Comparison of ENCODE assay signal across 14 cellular contexts in genomic region chr13:103539265-103539664, GRCh38.
A peak's percentile ranks its signal among the peaks of the same experiment; 100 is the strongest.
DNase-seq lines count a peak whose midpoint lies in the region; TF ChIP-seq lines count a peak whose summit lies in the region.
"Had no signal": no experiment of that assay in that cellular context is flagged by ENCODE, and none has a peak within 500 bp of the region (broad histone marks: within the 10 kb centered on the region; RNA-seq: fewer than 3 reads in every experiment).

No MANE protein-coding gene starts in this region.

- H3K9me3 ChIP-seq in OCI-LY3 (ENCODE audit: insufficient read depth, low read length) (no peaks in the 10 kb centered on the region; the same call in 1 of the 2 replicates), osteoblast (ENCODE audit: low read depth, low read length) (peaks cover 2% of the 10 kb centered on the region)
- H3K9me3 ChIP-seq: right lobe of liver had no signal

- H2AFZ ChIP-seq in OCI-LY3 (ENCODE audit: low read depth, low read length) (peak overlapping the region; percentile 42; the same call in 1 of the 2 replicates), osteoblast (ENCODE audit: low read length) (no peak overlapping the region)

- H4K20me1 ChIP-seq in OCI-LY3 (ENCODE audit: insufficient read depth, low read length) (no peaks in the 10 kb centered on the region), osteoblast (ENCODE audit: insufficient read depth, low read length) (no peaks in the 10 kb centered on the region)
- H4K20me1 ChIP-seq: BLaER1 had no signal

- H3K4me3 ChIP-seq in OCI-LY3 (ENCODE audit: low read length) (no peak overlapping the region), mesendoderm (ENCODE audit: low read length) (no peak overlapping the region), osteoblast (ENCODE audit: insufficient read depth, low read length) (no peak overlapping the region)
- H3K4me3 ChIP-seq: BLaER1, right lobe of liver, tibial nerve had no signal

- no peak overlapping the region for H3K18ac ChIP-seq in mesendoderm (ENCODE audit: low read length)

- H2BK15ac ChIP-seq in mesendoderm (replicated peaks; ENCODE audit: low read depth), result no peak overlapping the region

- H3K27me3 ChIP-seq in OCI-LY3 (ENCODE audit: low read depth, low read length) (no peaks in the 10 kb centered on the region), mesendoderm (ENCODE audit: insufficient read depth, low read length, poor library complexity) (no peaks in the 10 kb centered on the region), osteoblast (ENCODE audit: insufficient read depth, low read length) (no peaks in the 10 kb centered on the region)
- H3K27me3 ChIP-seq: BLaER1, right lobe of liver, tibial nerve had no signal

- H2BK120ac ChIP-seq in mesendoderm (ENCODE audit: low read depth, low read length), result no peak overlapping the region

- H2AK5ac ChIP-seq in mesendoderm (ENCODE audit: low read length), result no peak overlapping the region

- peak; percentile 86 for DNase-seq in G401 (ENCODE audit: low spot score)
- DNase-seq in NCI-H146 (lab: John Stamatoyannopoulos, UW), result peak; percentile 99
- peak; percentile 84 for DNase-seq in mesendoderm
- DNase-seq in activated naive CD4-positive, alpha-beta T cell treated with anti-CD3 and anti-CD28 coated beads for 36 hours, result no peak
- DNase-seq in activated CD4-positive, alpha-beta T cell treated with anti-CD3 and anti-CD28 coated beads, Interleukin-2, amount 50 U/mL, for 48 hours, result no peak
- DNase-seq in osteoblast (ENCODE audit: insufficient read length, low spot score, missing footprints), result no peak
- no peak for DNase-seq in NOMO-1 (lab: John Stamatoyannopoulos, UW; ENCODE audit: unreplicated experiment in 2 of 2)
- DNase-seq: activated naive CD8-positive, alpha-beta T cell treated with anti-CD3 and anti-CD28 coated beads, Interleukin-2, amount 50 U/mL, for 24 hours; mammary epithelial cell; MV-4-11 had no signal

- H3K27me3 Mint-ChIP-seq in activated naive CD4-positive, alpha-beta T cell treated with anti-CD3 and anti-CD28 coated beads for 36 hours (ENCODE audit: low read depth), result no peaks in the 10 kb centered on the region
- H3K27me3 Mint-ChIP-seq: activated naive CD8-positive, alpha-beta T cell treated with anti-CD3 and anti-CD28 coated beads, Interleukin-2, amount 50 U/mL, for 24 hours had no signal

- no CpG with 5 or more reads among the region's 3 CpGs for WGBS in mesendoderm (ENCODE audit: extremely low coverage, insufficient coverage, low lambda C conversion rate)

- peak overlapping the region; percentile 2; the same call in 1 of the 2 replicates for H3K4me2 ChIP-seq in OCI-LY3 (ENCODE audit: low read length)
- no peak overlapping the region for H3K4me2 ChIP-seq in mesendoderm (ENCODE audit: low read length)
- H3K4me2 ChIP-seq in osteoblast (ENCODE audit: insufficient read depth, low read length), result no peak overlapping the region
- H3K4me2 ChIP-seq: BLaER1 had no signal

- no peaks in the 10 kb centered on the region for H3K4me1 Mint-ChIP-seq in activated naive CD4-positive, alpha-beta T cell treated with anti-CD3 and anti-CD28 coated beads for 36 hours (ENCODE audit: low read depth)
- H3K4me1 Mint-ChIP-seq: activated naive CD8-positive, alpha-beta T cell treated with anti-CD3 and anti-CD28 coated beads, Interleukin-2, amount 50 U/mL, for 24 hours had no signal

- no peak overlapping the region for H3K23ac ChIP-seq in mesendoderm (ENCODE audit: low read length)

- H4K5ac ChIP-seq in mesendoderm (ENCODE audit: low read length), result no peak overlapping the region

- CTCF ChIA-PET in activated naive CD4-positive, alpha-beta T cell treated with anti-CD3 and anti-CD28 coated beads for 36 hours (lab: Charles Lee), result no interaction called here

- H3K9ac ChIP-seq in OCI-LY3 (ENCODE audit: low read length), result no peak overlapping the region
- H3K9ac ChIP-seq in mesendoderm (ENCODE audit: low read length), result no peak overlapping the region
- H3K9ac ChIP-seq: BLaER1 had no signal

- H3K79me2 ChIP-seq in OCI-LY3 (ENCODE audit: low read length), result no peaks in the 10 kb centered on the region
- H3K79me2 ChIP-seq in mesendoderm (ENCODE audit: control insufficient read depth, insufficient read depth, low read length), result no peaks in the 10 kb centered on the region
- no peaks in the 10 kb centered on the region for H3K79me2 ChIP-seq in osteoblast (ENCODE audit: insufficient read depth, low read length)

- H3K36me3 ChIP-seq in OCI-LY3 (replicated peaks; ENCODE audit: low read depth, low read length) (no peaks in the 10 kb centered on the region), mesendoderm (ENCODE audit: control insufficient read depth, insufficient read depth, low read length) (no peaks in the 10 kb centered on the region), osteoblast (ENCODE audit: insufficient read depth, low read length) (no peaks in the 10 kb centered on the region)
- H3K36me3 ChIP-seq: BLaER1, right lobe of liver, tibial nerve had no signal

- in situ Hi-C loops in G401 (cut with HindIII; ENCODE audit: low sequenced_read_pairs), result no loop called here

- H3K56ac ChIP-seq in mesendoderm (ENCODE audit: low read length), result no peak overlapping the region

- TF ChIP-seq CTCF in OCI-LY3 (IDR thresholded peaks at IDR 0.05; ENCODE audit: low read depth, low read length), result 0 out of 2 replicates have a peak, but pooled peaks have one; percentile 2
- TF ChIP-seq CTCF in osteoblast (IDR thresholded peaks at IDR 0.05; ENCODE audit: extremely low read depth, low read depth, low read length), result no peak

- H3K4ac ChIP-seq in mesendoderm (ENCODE audit: low read depth, low read length), result no peak overlapping the region

- H3K27ac ChIP-seq in OCI-LY3 (ENCODE audit: low read length) (no peak overlapping the region), mesendoderm (ENCODE audit: low read depth, low read length) (no peak overlapping the region), osteoblast (ENCODE audit: low read depth, low read length) (no peak overlapping the region)
- H3K27ac ChIP-seq: BLaER1, right lobe of liver, tibial nerve had no signal

- H3K9me3 Mint-ChIP-seq in activated naive CD4-positive, alpha-beta T cell treated with anti-CD3 and anti-CD28 coated beads for 36 hours, result peaks cover 16% of the 10 kb centered on the region

- no peak overlapping the region for H4K8ac ChIP-seq in mesendoderm (ENCODE audit: low read depth, low read length)

- intact Hi-C loops in activated naive CD4-positive, alpha-beta T cell treated with anti-CD3 and anti-CD28 coated beads for 36 hours (cut with micrococcal nuclease), result no loop called here

- peaks cover 2% of the 10 kb centered on the region for H3K36me3 Mint-ChIP-seq in activated naive CD4-positive, alpha-beta T cell treated with anti-CD3 and anti-CD28 coated beads for 36 hours (ENCODE audit: low read depth)

- H2BK5ac ChIP-seq in mesendoderm (ENCODE audit: low read length), result no peak overlapping the region

- H3K4me1 ChIP-seq in OCI-LY3 (ENCODE audit: low read length) (no peaks in the 10 kb centered on the region), mesendoderm (ENCODE audit: control insufficient read depth, low read depth, low read length) (peaks cover 4% of the 10 kb centered on the region), osteoblast (ENCODE audit: insufficient read depth, low read length) (no peaks in the 10 kb centered on the region)
- H3K4me1 ChIP-seq: BLaER1, right lobe of liver, tibial nerve had no signal

- no peak overlapping the region for H3K27ac Mint-ChIP-seq in activated naive CD4-positive, alpha-beta T cell treated with anti-CD3 and anti-CD28 coated beads for 36 hours
- H3K27ac Mint-ChIP-seq: activated naive CD8-positive, alpha-beta T cell treated with anti-CD3 and anti-CD28 coated beads, Interleukin-2, amount 50 U/mL, for 24 hours had no signal

- H3K79me1 ChIP-seq in mesendoderm (ENCODE audit: low read length), result no peaks in the 10 kb centered on the region

- H3K4me3 Mint-ChIP-seq in activated naive CD4-positive, alpha-beta T cell treated with anti-CD3 and anti-CD28 coated beads for 36 hours, result no peak overlapping the region
- H3K4me3 Mint-ChIP-seq: activated naive CD8-positive, alpha-beta T cell treated with anti-CD3 and anti-CD28 coated beads, Interleukin-2, amount 50 U/mL, for 24 hours had no signal

Comparison
In these comparisons a context has a peak if more than half of its experiments do, and no peak if none do; other contexts are left out.
1. DNase-seq: peak in G401 (single experiment), NCI-H146 (single experiment) and mesendoderm (single experiment); none in activated naive CD4-positive, alpha-beta T cell treated with anti-CD3 and anti-CD28 coated beads for 36 hours (single experiment), activated CD4-positive, alpha-beta T cell treated with anti-CD3 and anti-CD28 coated beads, Interleukin-2, amount 50 U/mL, for 48 hours (0 of 2), osteoblast (single experiment) and NOMO-1 (0 of 2).